In genomic region chr9:88075966-88076285, GRCh38 we compare ENCODE assay signal across 8 cellular contexts.
DNase-seq lines count a peak whose midpoint lies in the region; ATAC-seq and TF ChIP-seq lines count a peak whose summit lies in the region.

No MANE protein-coding gene starts in this region.

- H3K4me3 ChIP-seq in brain microvascular endothelial cell (ENCODE audit: low read depth, low read length) = peak overlapping the region; percentile 62
- peak overlapping the region; percentile 63 for H3K4me3 ChIP-seq in lower lobe of right lung
- H3K4me3 ChIP-seq in upper lobe of left lung = peak overlapping the region in 3 of 4 donors; percentile 44 to 60 (median 55)

- TF ChIP-seq POLR2A in upper lobe of left lung (IDR thresholded peaks at IDR 0.05) = no peak

- ATAC-seq in lower lobe of right lung (no peak), upper lobe of left lung (ENCODE audit: low FRiP score in 2 of 2) (no peak), HG03159 (IDR thresholded peaks at IDR 0.05; ENCODE audit: unreplicated experiment) (no peak)

- H3K4me3 Mint-ChIP-seq in activated naive CD4-positive, alpha-beta T cell treated with anti-CD3 and anti-CD28 coated beads for 36 hours = peak overlapping the region; percentile 76

- H3K36me3 ChIP-seq in brain microvascular endothelial cell (replicated peaks) (no peaks in the 10 kb centered on the region), lower lobe of right lung (no peaks in the 10 kb centered on the region), upper lobe of left lung (no peaks in the 10 kb centered on the region)

- CTCF ChIA-PET in activated naive CD4-positive, alpha-beta T cell treated with anti-CD3 and anti-CD28 coated beads for 36 hours (lab: Charles Lee) = interaction anchor here (0.6 to 0.9 kb wide), 3 partner anchors 29 to 1883 kb away, joined by 3 read pairs; no protein-coding TSS in a partner anchor

- H3K4me1 ChIP-seq in lower lobe of right lung = peaks cover 16% of the 10 kb centered on the region
- H3K4me1 ChIP-seq in upper lobe of left lung = peaks cover 9 to 17% (median 15%) of the 10 kb centered on the region in 4 donors

- WGBS in upper lobe of left lung, 2 donors = 2% methylated on average over 11 to 12 of the region's 12 CpGs

- no peak overlapping the region for H3K27ac ChIP-seq in brain microvascular endothelial cell
- peak overlapping the region; percentile 79 for H3K27ac ChIP-seq in lower lobe of right lung
- peak overlapping the region; percentile 61 to 74 (median 67) for H3K27ac ChIP-seq in upper lobe of left lung

- TF ChIP-seq CTCF in brain microvascular endothelial cell (IDR thresholded peaks at IDR 0.05; ENCODE audit: low read depth, low read length, missing control alignments) (no peak), lower lobe of right lung (IDR thresholded peaks at IDR 0.05) (peak; percentile 20), upper lobe of left lung (IDR thresholded peaks at IDR 0.05) (no peak)

- H3K9me3 ChIP-seq in lower lobe of right lung (no peaks in the 10 kb centered on the region), upper lobe of left lung (no peaks in the 10 kb centered on the region)

- H3K27ac Mint-ChIP-seq in activated naive CD4-positive, alpha-beta T cell treated with anti-CD3 and anti-CD28 coated beads for 36 hours = no peak overlapping the region

- in situ Hi-C loops in brain microvascular endothelial cell (cut with HindIII; ENCODE audit: low pct_ligation_motif_present, low sequenced_read_pairs) = no loop called here

- H3K9me3 Mint-ChIP-seq in activated naive CD4-positive, alpha-beta T cell treated with anti-CD3 and anti-CD28 coated beads for 36 hours = no peaks in the 10 kb centered on the region

- H3K4me1 Mint-ChIP-seq in activated naive CD4-positive, alpha-beta T cell treated with anti-CD3 and anti-CD28 coated beads for 36 hours (ENCODE audit: low read depth) = peaks cover 9% of the 10 kb centered on the region

- H3K27me3 Mint-ChIP-seq in activated naive CD4-positive, alpha-beta T cell treated with anti-CD3 and anti-CD28 coated beads for 36 hours (ENCODE audit: low read depth) = peaks cover 56% of the 10 kb centered on the region

- intact Hi-C loops in activated naive CD4-positive, alpha-beta T cell treated with anti-CD3 and anti-CD28 coated beads for 36 hours (cut with micrococcal nuclease) = loop anchor here (1.0 kb wide), 1 partner anchor 27 kb away; no protein-coding TSS in a partner anchor
- intact Hi-C loops in lower lobe of right lung (cut with DNase I) = no loop called here

- no peak for TF ChIP-seq EP300 in upper lobe of left lung (IDR thresholded peaks at IDR 0.05)

- no peak for DNase-seq in activated naive CD4-positive, alpha-beta T cell treated with anti-CD3 and anti-CD28 coated beads for 36 hours
- no peak for DNase-seq in activated naive CD4-positive, alpha-beta T cell (lab: John Stamatoyannopoulos, UW)
- DNase-seq in brain microvascular endothelial cell (peak; percentile 15), lower lobe of right lung (no peak), upper lobe of left lung (no peak)
- no peak for DNase-seq in effector CD8-positive, alpha-beta T cell (lab: John Stamatoyannopoulos, UW)
- no peak for DNase-seq in activated CD8-positive, alpha-beta memory T cell treated with anti-CD3 and anti-CD28 coated beads, Interleukin-2, amount 50 U/mL, for 48 hours

- H3K27me3 ChIP-seq in brain microvascular endothelial cell (replicated peaks) (no peaks in the 10 kb centered on the region), lower lobe of right lung (ENCODE audit: low read depth) (peaks cover 16% of the 10 kb centered on the region), upper lobe of left lung (peaks cover 0 to 10% (median 2%) of the 10 kb centered on the region in 4 donors)

- H3K36me3 Mint-ChIP-seq in activated naive CD4-positive, alpha-beta T cell treated with anti-CD3 and anti-CD28 coated beads for 36 hours (ENCODE audit: low read depth) = no peaks in the 10 kb centered on the region
